ENCODE assay signal across 9 cellular contexts in the genomic region with DNA sequence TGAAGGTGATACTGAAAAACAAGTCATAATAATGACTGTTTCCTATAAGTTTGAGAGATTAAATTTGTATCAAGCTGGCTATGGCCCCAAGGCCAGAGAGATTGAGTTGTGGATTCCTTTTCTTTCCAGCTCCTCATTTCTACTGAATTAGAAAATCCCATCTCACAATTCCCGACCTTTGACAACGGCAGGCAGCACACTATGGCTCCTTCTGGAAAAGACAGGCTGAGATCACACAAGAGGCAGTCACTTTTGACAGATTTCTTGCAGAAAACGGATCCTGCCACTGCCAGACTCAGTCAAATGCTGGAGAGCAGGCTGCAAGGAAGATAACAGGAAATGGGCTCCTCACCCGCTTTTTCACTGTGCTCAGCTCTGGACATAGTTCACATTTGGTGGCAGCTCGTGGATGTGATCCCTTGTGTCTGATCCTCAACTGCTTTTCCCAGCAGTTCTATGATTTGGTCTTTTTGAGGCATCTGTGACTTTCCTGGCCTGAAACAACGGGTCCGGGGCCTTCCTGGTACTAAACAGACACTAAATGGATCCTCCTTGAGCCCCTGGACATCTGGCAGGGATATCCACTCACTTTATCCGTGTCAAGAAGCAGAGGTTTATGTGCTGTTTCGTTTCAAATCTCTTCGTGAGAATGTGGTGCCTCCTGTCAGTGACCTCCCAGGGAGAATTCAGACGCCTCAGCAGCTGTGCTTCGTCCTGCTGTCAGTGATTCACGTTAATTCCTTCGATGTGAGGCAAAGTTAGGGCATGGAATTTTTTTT. TPM values are rescaled to one million over a fixed set of nuclear protein-coding genes. Genes with fewer than 3 reads are reported as not detected.
DNase-seq lines count a peak whose midpoint lies in the region; ATAC-seq and TF ChIP-seq lines count a peak whose summit lies in the region.
"Had no signal": no experiment of that assay in that cellular context is flagged by ENCODE, and none has a peak within 500 bp of the region (broad histone marks: within the 10 kb centered on the region; RNA-seq: fewer than 3 reads in every experiment).

No MANE protein-coding gene starts in this region.

- DNase-seq in EH (ENCODE audit: low read depth): peak; percentile 98
- peak; percentile 26 for DNase-seq in RPMI8226
- DNase-seq in non-pigmented ciliary epithelial cell (ENCODE audit: low read depth): peak; percentile 53
- no peak for DNase-seq in NCI-H146 treated with DMSO at 0.1 percent for 48 hours (lab: John Stamatoyannopoulos, UW; ENCODE audit: unreplicated experiment)

- peak overlapping the region in 3 of 4 donors; percentile 64 to 80 (median 67) for H3K27ac ChIP-seq in gastroesophageal sphincter
- H3K27ac ChIP-seq: neutrophil had no signal

- TF ChIP-seq EP300 in gastroesophageal sphincter (IDR thresholded peaks at IDR 0.05): no peak

- peaks cover 0 to 13% (median 0%) of the 10 kb centered on the region in 3 donors for H3K4me1 ChIP-seq in gastroesophageal sphincter

- TF ChIP-seq POLR2A in gastroesophageal sphincter (IDR thresholded peaks at IDR 0.05): no peak
- no peak for TF ChIP-seq POLR2A in GM18505 (IDR thresholded peaks at IDR 0.05; ENCODE audit: borderline replicate concordance, extremely low read depth, insufficient read depth, insufficient read length)

- H3K27me3 ChIP-seq in gastroesophageal sphincter: peaks cover 6% of the 10 kb centered on the region
- H3K27me3 ChIP-seq: neutrophil had no signal

- 10 to 34% methylated on average over 9 to 10 of the region's 14 CpGs for WGBS in gastroesophageal sphincter (ENCODE audit: low coverage in 1 of 2), 2 donors

- ATAC-seq in gastroesophageal sphincter: peak; percentile 73
- ATAC-seq in GM18505 (IDR thresholded peaks at IDR 0.05; ENCODE audit: unreplicated experiment): no peak
- no peak for ATAC-seq in GM21390 (IDR thresholded peaks at IDR 0.05; ENCODE audit: unreplicated experiment)
- ATAC-seq in GM18520 (IDR thresholded peaks at IDR 0.05; ENCODE audit: unreplicated experiment): no peak

- H3K4me3 ChIP-seq in gastroesophageal sphincter: no peak overlapping the region

- no peaks in the 10 kb centered on the region for H3K9me3 ChIP-seq in gastroesophageal sphincter
- H3K9me3 ChIP-seq: neutrophil had no signal

- H3K36me3 ChIP-seq in gastroesophageal sphincter: no peaks in the 10 kb centered on the region
- H3K36me3 ChIP-seq: neutrophil had no signal

- TF ChIP-seq CTCF in gastroesophageal sphincter (IDR thresholded peaks at IDR 0.05): no peak

RNA-seq across cellular contexts. Expression of gene RTL6, which starts 26.1 kb away (rescaled TPM):
- total RNA-seq in gastroesophageal sphincter: 10 to 100 TPM; 28.0 to 44.3 (median 32.1) TPM
